Comparison of ENCODE assay signal across 8 cellular contexts in genomic region chr1:11804666-11805453, GRCh38. TPM values are rescaled to one million over a fixed set of nuclear protein-coding genes. Genes with fewer than 3 reads are reported as not detected.
DNase-seq lines count a peak whose midpoint lies in the region; ATAC-seq and TF ChIP-seq lines count a peak whose summit lies in the region.

No MANE protein-coding gene starts in this region.

- H3K4me1 ChIP-seq in muscle layer of duodenum (ENCODE audit: control insufficient read depth in 1 of 2, insufficient read depth in 2 of 2, low read length in 2 of 2): peaks cover 20 to 63% of the 10 kb centered on the region in 2 donors

- DNase-seq in DMS153 (lab: John Stamatoyannopoulos, UW) (peak; percentile 60), M059J (ENCODE audit: low read depth) (peak; percentile 73), endothelial cell (ENCODE audit: low spot score) (no peak), ureter (ENCODE audit: low spot score) (peak; percentile 74)

- peaks cover 43% of the 10 kb centered on the region for H3K4me1 Mint-ChIP-seq in endothelial cell (ENCODE audit: unreplicated experiment)

- peaks cover 11 to 21% of the 10 kb centered on the region in 2 donors for H3K36me3 ChIP-seq in muscle layer of duodenum (ENCODE audit: control insufficient read depth in 1 of 2, insufficient read depth in 2 of 2, low read length in 2 of 2)

- H3K27ac ChIP-seq in VCaP (peak overlapping the region; percentile 95), muscle layer of duodenum (ENCODE audit: low read length) (peak overlapping the region; percentile 92)

- no peaks in the 10 kb centered on the region for H3K9me3 Mint-ChIP-seq in endothelial cell (ENCODE audit: unreplicated experiment)

- no peak for TF ChIP-seq CTCF in VCaP (conservative IDR thresholded peaks at IDR 0.05)
- TF ChIP-seq CTCF in endothelial cell (IDR thresholded peaks at IDR 0.05; ENCODE audit: unreplicated experiment): no peak

- H3K4me3 Mint-ChIP-seq in endothelial cell (ENCODE audit: unreplicated experiment): peak overlapping the region; percentile 86

- peaks cover 16% of the 10 kb centered on the region for H3K36me3 Mint-ChIP-seq in endothelial cell (ENCODE audit: low read depth, unreplicated experiment)

- H3K9me3 ChIP-seq in muscle layer of duodenum (ENCODE audit: control insufficient read depth in 1 of 2, low read length in 2 of 2): no peaks in the 10 kb centered on the region

- no peak for TF ChIP-seq POLR2A in GM18505 (IDR thresholded peaks at IDR 0.05; ENCODE audit: borderline replicate concordance, extremely low read depth, insufficient read depth, insufficient read length)

- peaks cover 12% of the 10 kb centered on the region for H3K27me3 Mint-ChIP-seq in endothelial cell (ENCODE audit: unreplicated experiment)

- H3K4me3 ChIP-seq in muscle layer of duodenum (ENCODE audit: low read depth in 1 of 2, low read length in 2 of 2): peak overlapping the region; percentile 64 to 86

- ATAC-seq in GM19452 (IDR thresholded peaks at IDR 0.05; ENCODE audit: unreplicated experiment): no peak
- no peak for ATAC-seq in GM18505 (IDR thresholded peaks at IDR 0.05; ENCODE audit: unreplicated experiment)

- H3K27ac Mint-ChIP-seq in endothelial cell (ENCODE audit: unreplicated experiment): no peak overlapping the region

- H3K27me3 ChIP-seq in muscle layer of duodenum (ENCODE audit: low read depth, low read length): no peaks in the 10 kb centered on the region

RNA-seq across cellular contexts. Expression of gene MTHFR, which starts 0.9 kb away (rescaled TPM):
- 2.0 and 7.5 TPM in 2 replicates for total RNA-seq in M059J (2014; rRNA removed; shearing (Covaris generic))
- total RNA-seq in endothelial cell (ENCODE audit: unreplicated experiment) (27.2 TPM), ureter (55.4 TPM)

RNA-seq across cellular contexts. Expression of gene CLCN6, which starts 1.1 kb away (rescaled TPM):
- total RNA-seq in M059J (2014; rRNA removed; shearing (Covaris generic)): 3.2 and 6.9 TPM in 2 replicates
- 42.9 TPM for total RNA-seq in endothelial cell (ENCODE audit: unreplicated experiment)
- total RNA-seq in ureter: 25.9 TPM

RNA-seq across cellular contexts. Expression of gene NPPA, which starts 42.7 kb away (rescaled TPM):
- not detected in 2 replicates for total RNA-seq in M059J (2014; rRNA removed; shearing (Covaris generic))
- not detected for total RNA-seq in endothelial cell (ENCODE audit: unreplicated experiment)
- total RNA-seq in ureter: not detected

RNA-seq across cellular contexts. Expression of gene C1orf167, which starts 42.9 kb away (rescaled TPM):
- not detected in 2 replicates for total RNA-seq in M059J (2014; rRNA removed; shearing (Covaris generic))
- total RNA-seq in endothelial cell (ENCODE audit: unreplicated experiment) (0.44 TPM), ureter (0.68 TPM)

RNA-seq across cellular contexts. Expression of gene NPPB, which starts 53.9 kb away (rescaled TPM):
- total RNA-seq in M059J (2014; rRNA removed; shearing (Covaris generic)): 7.0 and 20.0 TPM in 2 replicates
- total RNA-seq in endothelial cell (ENCODE audit: unreplicated experiment) (not detected), ureter (not detected)
